In genomic region chr19:3837332-3837731, GRCh38 we compare ENCODE assay signal across 34 cellular contexts. TPM values are rescaled to one million over a fixed set of nuclear protein-coding genes. Genes with fewer than 3 reads are reported as not detected.
"Had no signal": no experiment of that assay in that cellular context is flagged by ENCODE, and none has a peak within 500 bp of the region (broad histone marks: within the 10 kb centered on the region; RNA-seq: fewer than 3 reads in every experiment).

No MANE protein-coding gene starts in this region.

- DNase-seq: kidney; left colon; left lung; lower lobe of right lung; mammary epithelial cell; mesenchymal stem cell; naive B cell; natural killer cell; nephron progenitor cell; occipital lobe; ovary; right lobe of liver; stimulated activated CD4-positive, alpha-beta T cell treated with anti-CD3 and anti-CD28 coated beads, Interleukin-1b, Interleukin-23, amount 100 ng/mL, for 48 hours; stimulated activated CD4-positive, alpha-beta T cell treated with anti-CD3 and anti-CD28 coated beads, Interleukin-2, amount 100 ng/mL, for 48 hours; stimulated activated CD8-positive, alpha-beta memory T cell treated with anti-CD3 and anti-CD28 coated beads, Interleukin-4, amount 100 ng/mL, for 48 hours; stimulated activated naive CD4-positive, alpha-beta T cell treated with Interleukin-2 at 50 U/mL for 16 hours; tibial artery; trophoblast cell; upper lobe of right lung; uterus had no signal

- ATAC-seq: left colon; left lung; lower lobe of right lung; right lobe of liver; stimulated activated memory B cell treated with anti-CD40 and anti-IgM and Interleukin-4, amounts not matched to agents 10 μg/mL and 1 μg/mL and 100 μg/mL, for 72 hours; upper lobe of right lung had no signal

- H3K27me3 ChIP-seq: neural progenitor cell, ovary, right atrium auricular region, right lobe of liver, upper lobe of right lung, uterus had no signal

- FAIRE-seq: kidney had no signal

- H3K4me2 ChIP-seq: neural progenitor cell, smooth muscle cell had no signal

- H3K9ac ChIP-seq: neural progenitor cell had no signal

- H3K27me3 Mint-ChIP-seq: naive B cell; stimulated activated memory B cell treated with anti-CD40 and anti-IgM and Interleukin-4, amounts not matched to agents 10 μg/mL and 1 μg/mL and 100 μg/mL, for 72 hours had no signal

- H3K4me1 ChIP-seq: left lung, lower lobe of right lung, neural progenitor cell, right atrium auricular region, right lobe of liver, suprapubic skin, tibial artery, upper lobe of right lung, uterus had no signal

- H3K27ac ChIP-seq: left lung, lower lobe of right lung, neural progenitor cell, neutrophil, ovary, right atrium auricular region, right lobe of liver, suprapubic skin, thoracic aorta, tibial artery, upper lobe of right lung, uterus had no signal

- H3K4me3 ChIP-seq: left lung, lower lobe of right lung, neural progenitor cell, ovary, right atrium auricular region, right lobe of liver, smooth muscle cell, suprapubic skin, thoracic aorta, tibial artery, upper lobe of right lung, uterus had no signal

- H3K4me1 Mint-ChIP-seq: naive B cell; natural killer cell; stimulated activated memory B cell treated with anti-CD40 and anti-IgM and Interleukin-4, amounts not matched to agents 10 μg/mL and 1 μg/mL and 100 μg/mL, for 72 hours had no signal

- H3K36me3 Mint-ChIP-seq: naive B cell; natural killer cell; neural progenitor cell; stimulated activated memory B cell treated with anti-CD40 and anti-IgM and Interleukin-4, amounts not matched to agents 10 μg/mL and 1 μg/mL and 100 μg/mL, for 72 hours had no signal

- H3K4me3 Mint-ChIP-seq: naive B cell; natural killer cell; nephron progenitor cell; stimulated activated memory B cell treated with anti-CD40 and anti-IgM and Interleukin-4, amounts not matched to agents 10 μg/mL and 1 μg/mL and 100 μg/mL, for 72 hours had no signal

- H3K9me3 Mint-ChIP-seq: natural killer cell; nephron progenitor cell; stimulated activated memory B cell treated with anti-CD40 and anti-IgM and Interleukin-4, amounts not matched to agents 10 μg/mL and 1 μg/mL and 100 μg/mL, for 72 hours had no signal

- H2AFZ ChIP-seq: neural progenitor cell had no signal

- H3K27ac Mint-ChIP-seq: naive B cell; natural killer cell; nephron progenitor cell; progenitor cell of endocrine pancreas; stimulated activated memory B cell treated with anti-CD40 and anti-IgM and Interleukin-4, amounts not matched to agents 10 μg/mL and 1 μg/mL and 100 μg/mL, for 72 hours had no signal

- H3K9me3 ChIP-seq: left lung, lower lobe of right lung, neutrophil, ovary, right atrium auricular region, right lobe of liver, suprapubic skin, thoracic aorta, tibial artery, upper lobe of right lung, uterus had no signal

- H3K36me3 ChIP-seq: left lung, lower lobe of right lung, neural progenitor cell, neutrophil, ovary, right atrium auricular region, right lobe of liver, suprapubic skin, thoracic aorta, tibial artery, upper lobe of right lung, uterus had no signal

RNA-seq across cellular contexts. Expression of gene ZFR2, which starts 31.5 kb away (rescaled TPM):
- total RNA-seq: left colon, liver, mammary epithelial cell, pulmonary artery endothelial cell, right atrium auricular region, right lobe of liver, skeletal muscle tissue, subcutaneous adipose tissue, thoracic aorta, uterus had no signal
- polyA plus RNA-seq: liver, mammary epithelial cell had no signal

RNA-seq across cellular contexts. Expression of gene ATCAY, which starts 43.2 kb away (rescaled TPM):
- total RNA-seq: left lung, liver, lower lobe of right lung, mammary epithelial cell, mononuclear cell, natural killer cell, pulmonary artery endothelial cell, renal cortical epithelial cell, right atrium auricular region, right lobe of liver, subcutaneous adipose tissue, suprapubic skin, thoracic aorta, upper lobe of right lung had no signal
- polyA plus RNA-seq: liver, mammary epithelial cell, ovary had no signal

RNA-seq across cellular contexts. Expression of gene MATK, which starts 51.2 kb away (rescaled TPM):
- total RNA-seq: mammary epithelial cell, smooth muscle cell had no signal
- polyA plus RNA-seq: mammary epithelial cell, smooth muscle cell had no signal
